Comparison of ENCODE assay signal across 1 cellular context in the genomic region with DNA sequence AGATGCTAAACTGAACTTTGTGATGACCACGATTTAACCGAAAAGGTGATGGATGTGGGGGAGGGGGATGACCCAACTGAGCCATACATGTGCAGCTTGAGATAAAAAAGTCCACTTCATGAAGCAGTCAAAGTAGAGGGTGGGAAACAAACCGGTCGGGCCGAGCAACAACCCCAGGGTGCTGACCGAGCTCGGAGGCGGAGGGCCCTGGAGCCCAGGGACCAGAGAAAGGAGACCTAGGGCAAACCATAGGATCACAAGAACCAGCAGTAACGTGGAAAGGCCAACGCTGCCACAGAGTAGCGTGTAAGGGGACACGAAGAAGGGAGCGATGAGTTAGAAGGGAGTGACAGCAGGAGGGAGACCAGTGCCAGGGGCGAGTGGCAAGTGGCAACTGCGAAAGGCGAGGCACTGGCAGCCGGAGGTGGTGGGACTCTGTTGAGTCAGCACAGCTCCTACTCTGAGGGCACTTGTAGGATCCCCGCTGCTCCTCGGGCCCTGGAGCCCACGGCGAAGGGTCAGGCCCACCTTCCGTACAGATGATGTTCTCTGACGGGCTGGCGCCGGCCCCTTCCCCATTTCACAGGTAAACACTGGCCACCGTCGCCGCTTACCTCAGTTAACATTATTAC.
TF ChIP-seq lines count a peak whose summit lies in the region.

No MANE protein-coding gene starts in this region.

TF ChIP-seq in HepG2, 621 proteins besides CTCF, POLR2A, EP300 and RAD21 (continued from another document and continues in another):
- TF ChIP-seq, protein P1, sequence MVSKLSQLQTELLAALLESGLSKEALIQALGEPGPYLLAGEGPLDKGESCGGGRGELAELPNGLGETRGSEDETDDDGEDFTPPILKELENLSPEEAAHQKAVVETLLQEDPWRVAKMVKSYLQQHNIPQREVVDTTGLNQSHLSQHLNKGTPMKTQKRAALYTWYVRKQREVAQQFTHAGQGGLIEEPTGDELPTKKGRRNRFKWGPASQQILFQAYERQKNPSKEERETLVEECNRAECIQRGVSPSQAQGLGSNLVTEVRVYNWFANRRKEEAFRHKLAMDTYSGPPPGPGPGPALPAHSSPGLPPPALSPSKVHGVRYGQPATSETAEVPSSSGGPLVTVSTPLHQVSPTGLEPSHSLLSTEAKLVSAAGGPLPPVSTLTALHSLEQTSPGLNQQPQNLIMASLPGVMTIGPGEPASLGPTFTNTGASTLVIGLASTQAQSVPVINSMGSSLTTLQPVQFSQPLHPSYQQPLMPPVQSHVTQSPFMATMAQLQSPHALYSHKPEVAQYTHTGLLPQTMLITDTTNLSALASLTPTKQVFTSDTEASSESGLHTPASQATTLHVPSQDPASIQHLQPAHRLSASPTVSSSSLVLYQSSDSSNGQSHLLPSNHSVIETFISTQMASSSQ (IDR thresholded peaks at IDR 0.05; ENCODE audit: low read depth) = no peak
- TF ChIP-seq, protein P1 (CRISPR knock-in tag; IDR thresholded peaks at IDR 0.05; ENCODE audit: borderline replicate concordance) = no peak
- TF ChIP-seq ZNF503 (CRISPR knock-in tag; IDR thresholded peaks at IDR 0.05) (no peak), WIZ (CRISPR knock-in tag; IDR thresholded peaks at IDR 0.05) (no peak), ZNF616 (CRISPR knock-in tag; IDR thresholded peaks at IDR 0.05; ENCODE audit: low read depth) (no peak), ZBTB10 (CRISPR knock-in tag; IDR thresholded peaks at IDR 0.05; ENCODE audit: borderline replicate concordance) (no peak), ZEB1 (IDR thresholded peaks at IDR 0.05; ENCODE audit: insufficient replicate concordance, low read depth) (no peak), MTERF4 (CRISPR knock-in tag; IDR thresholded peaks at IDR 0.05) (no peak), ZFP36 (IDR thresholded peaks at IDR 0.05; ENCODE audit: borderline replicate concordance, low read depth, low read length, partially characterized antibody) (no peak), THAP8 (CRISPR knock-in tag; IDR thresholded peaks at IDR 0.05; ENCODE audit: borderline replicate concordance) (no peak), SP140L (CRISPR knock-in tag; IDR thresholded peaks at IDR 0.05; ENCODE audit: borderline replicate concordance) (no peak), BCL3 (CRISPR knock-in tag; IDR thresholded peaks at IDR 0.05) (no peak), RXRB (CRISPR knock-in tag; IDR thresholded peaks at IDR 0.05; ENCODE audit: borderline replicate concordance) (no peak), ZBTB34 (CRISPR knock-in tag; IDR thresholded peaks at IDR 0.05) (no peak), ZSCAN25 (CRISPR knock-in tag; IDR thresholded peaks at IDR 0.05) (no peak), ZNF740 (CRISPR knock-in tag; IDR thresholded peaks at IDR 0.05) (no peak), ZNF20 (CRISPR knock-in tag; IDR thresholded peaks at IDR 0.05) (no peak), ARID2 (CRISPR knock-in tag; IDR thresholded peaks at IDR 0.05; ENCODE audit: borderline replicate concordance) (no peak), DNMT3B (CRISPR knock-in tag; conservative IDR thresholded peaks at IDR 0.05) (no peak), ZNF749 (CRISPR knock-in tag; IDR thresholded peaks at IDR 0.05; ENCODE audit: borderline replicate concordance) (no peak), ZBTB1 (CRISPR knock-in tag; IDR thresholded peaks at IDR 0.05; ENCODE audit: borderline replicate concordance) (no peak), ETV5 (CRISPR knock-in tag; IDR thresholded peaks at IDR 0.05; ENCODE audit: borderline replicate concordance) (no peak), MXD1 (CRISPR knock-in tag; IDR thresholded peaks at IDR 0.05) (no peak), ZNF34 (CRISPR knock-in tag; IDR thresholded peaks at IDR 0.05; ENCODE audit: borderline replicate concordance) (no peak), HOXA7 (CRISPR knock-in tag; IDR thresholded peaks at IDR 0.05) (no peak), TAF15 (IDR thresholded peaks at IDR 0.05; ENCODE audit: low read depth, low read length, poor library complexity, severe bottlenecking) (no peak), ZNF562 (CRISPR knock-in tag; IDR thresholded peaks at IDR 0.05; ENCODE audit: borderline replicate concordance) (no peak)
- TF ChIP-seq, protein P2, sequence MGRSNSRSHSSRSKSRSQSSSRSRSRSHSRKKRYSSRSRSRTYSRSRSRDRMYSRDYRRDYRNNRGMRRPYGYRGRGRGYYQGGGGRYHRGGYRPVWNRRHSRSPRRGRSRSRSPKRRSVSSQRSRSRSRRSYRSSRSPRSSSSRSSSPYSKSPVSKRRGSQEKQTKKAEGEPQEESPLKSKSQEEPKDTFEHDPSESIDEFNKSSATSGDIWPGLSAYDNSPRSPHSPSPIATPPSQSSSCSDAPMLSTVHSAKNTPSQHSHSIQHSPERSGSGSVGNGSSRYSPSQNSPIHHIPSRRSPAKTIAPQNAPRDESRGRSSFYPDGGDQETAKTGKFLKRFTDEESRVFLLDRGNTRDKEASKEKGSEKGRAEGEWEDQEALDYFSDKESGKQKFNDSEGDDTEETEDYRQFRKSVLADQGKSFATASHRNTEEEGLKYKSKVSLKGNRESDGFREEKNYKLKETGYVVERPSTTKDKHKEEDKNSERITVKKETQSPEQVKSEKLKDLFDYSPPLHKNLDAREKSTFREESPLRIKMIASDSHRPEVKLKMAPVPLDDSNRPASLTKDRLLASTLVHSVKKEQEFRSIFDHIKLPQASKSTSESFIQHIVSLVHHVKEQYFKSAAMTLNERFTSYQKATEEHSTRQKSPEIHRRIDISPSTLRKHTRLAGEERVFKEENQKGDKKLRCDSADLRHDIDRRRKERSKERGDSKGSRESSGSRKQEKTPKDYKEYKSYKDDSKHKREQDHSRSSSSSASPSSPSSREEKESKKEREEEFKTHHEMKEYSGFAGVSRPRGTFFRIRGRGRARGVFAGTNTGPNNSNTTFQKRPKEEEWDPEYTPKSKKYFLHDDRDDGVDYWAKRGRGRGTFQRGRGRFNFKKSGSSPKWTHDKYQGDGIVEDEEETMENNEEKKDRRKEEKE (IDR thresholded peaks at IDR 0.05) = no peak
- TF ChIP-seq, protein P3, sequence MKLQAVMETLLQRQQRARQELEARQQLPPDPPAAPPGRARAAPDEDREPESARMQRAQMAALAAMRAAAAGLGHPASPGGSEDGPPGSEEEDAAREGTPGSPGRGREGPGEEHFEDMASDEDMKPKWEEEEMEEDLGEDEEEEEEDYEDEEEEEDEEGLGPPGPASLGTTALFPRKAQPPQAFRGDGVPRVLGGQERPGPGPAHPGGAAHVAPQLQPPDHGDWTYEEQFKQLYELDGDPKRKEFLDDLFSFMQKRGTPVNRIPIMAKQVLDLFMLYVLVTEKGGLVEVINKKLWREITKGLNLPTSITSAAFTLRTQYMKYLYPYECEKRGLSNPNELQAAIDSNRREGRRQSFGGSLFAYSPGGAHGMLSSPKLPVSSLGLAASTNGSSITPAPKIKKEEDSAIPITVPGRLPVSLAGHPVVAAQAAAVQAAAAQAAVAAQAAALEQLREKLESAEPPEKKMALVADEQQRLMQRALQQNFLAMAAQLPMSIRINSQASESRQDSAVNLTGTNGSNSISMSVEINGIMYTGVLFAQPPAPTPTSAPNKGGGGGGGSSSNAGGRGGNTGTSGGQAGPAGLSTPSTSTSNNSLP (IDR thresholded peaks at IDR 0.05; ENCODE audit: low read depth, low read length) = no peak
- TF ChIP-seq, protein P4, sequence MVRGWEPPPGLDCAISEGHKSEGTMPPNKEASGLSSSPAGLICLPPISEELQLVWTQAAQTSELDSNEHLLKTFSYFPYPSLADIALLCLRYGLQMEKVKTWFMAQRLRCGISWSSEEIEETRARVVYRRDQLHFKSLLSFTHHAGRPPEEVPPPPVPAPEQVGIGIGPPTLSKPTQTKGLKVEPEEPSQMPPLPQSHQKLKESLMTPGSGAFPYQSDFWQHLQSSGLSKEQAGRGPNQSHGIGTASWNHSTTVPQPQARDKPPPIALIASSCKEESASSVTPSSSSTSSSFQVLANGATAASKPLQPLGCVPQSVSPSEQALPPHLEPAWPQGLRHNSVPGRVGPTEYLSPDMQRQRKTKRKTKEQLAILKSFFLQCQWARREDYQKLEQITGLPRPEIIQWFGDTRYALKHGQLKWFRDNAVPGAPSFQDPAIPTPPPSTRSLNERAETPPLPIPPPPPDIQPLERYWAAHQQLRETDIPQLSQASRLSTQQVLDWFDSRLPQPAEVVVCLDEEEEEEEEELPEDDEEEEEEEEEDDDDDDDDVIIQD (CRISPR knock-in tag; IDR thresholded peaks at IDR 0.05; ENCODE audit: low read depth) = no peak
